Comparison of ENCODE assay signal across 28 cellular contexts in genomic region chr13:42492372-42492920, GRCh38.
"Had no signal": no experiment of that assay in that cellular context is flagged by ENCODE, and none has a peak within 500 bp of the region (broad histone marks: within the 10 kb centered on the region; RNA-seq: fewer than 3 reads in every experiment).

No MANE protein-coding gene starts in this region.

- ATAC-seq: left colon; left lung; lower lobe of right lung; naive thymus-derived CD8-positive, alpha-beta T cell; pancreas; right cardiac atrium; stimulated activated memory B cell treated with anti-CD40 and anti-IgM and Interleukin-4, amounts not matched to agents 10 μg/mL and 1 μg/mL and 100 μg/mL, for 72 hours; stimulated activated naive CD8-positive, alpha-beta T cell treated with anti-CD3 and anti-CD28 coated beads, Interleukin-15, amount 100 ng/mL, for 72 hours; upper lobe of right lung had no signal

- H3K36me3 ChIP-seq: left lung, lower lobe of right lung, pancreas, prostate gland, sigmoid colon, spleen, thyroid gland, transverse colon, upper lobe of right lung had no signal

- H3K27me3 ChIP-seq: left lung, pancreas, sigmoid colon, spleen, testis, thyroid gland, transverse colon, upper lobe of right lung had no signal

- H3K4me3 ChIP-seq: left lung, lower lobe of right lung, pancreas, prostate gland, sigmoid colon, spleen, testis, thyroid gland, transverse colon, upper lobe of right lung had no signal

- H3K9me3 ChIP-seq: left lung, lower lobe of right lung, pancreas, prostate gland, sigmoid colon, spleen, testis, thyroid gland, transverse colon, upper lobe of right lung had no signal

- H3K27ac ChIP-seq: left lung, lower lobe of right lung, pancreas, prostate gland, sigmoid colon, spleen, testis, thyroid gland, transverse colon, upper lobe of right lung had no signal

- FAIRE-seq: islet of Langerhans, kidney, pancreas, small intestine, urothelium cell line had no signal

- H3K4me1 ChIP-seq: left lung, lower lobe of right lung, pancreas, prostate gland, sigmoid colon, spleen, testis, thyroid gland, transverse colon, upper lobe of right lung had no signal

- DNase-seq: hypothalamus; immature natural killer cell; kidney; left colon; left lung; lower lobe of right lung; mammary epithelial cell; mesenchymal stem cell; naive thymus-derived CD8-positive, alpha-beta T cell; nucleus accumbens; pancreas; posterior cingulate gyrus; retina; right cardiac atrium; sigmoid colon; small intestine; spleen; stimulated activated CD4-positive, alpha-beta T cell treated with anti-CD3 and anti-CD28 coated beads, Interleukin-4, amount 100 ng/mL, for 24 hours; stimulated activated naive CD4-positive, alpha-beta T cell treated with Interleukin-2 at 50 U/mL for 16 hours; stimulated activated naive CD8-positive, alpha-beta T cell treated with anti-CD3 and anti-CD28 coated beads, Interleukin-15, amount 100 ng/mL, for 72 hours; testis; thyroid gland; transverse colon; upper lobe of right lung had no signal
